Comparison of ENCODE assay signal across 8 cellular contexts in genomic region chr3:87350367-87351199, GRCh38.
A peak's percentile ranks its signal among the peaks of the same experiment; 100 is the strongest.
DNase-seq lines count a peak whose midpoint lies in the region; ATAC-seq, FAIRE-seq and TF ChIP-seq lines count a peak whose summit lies in the region.

No MANE protein-coding gene starts in this region.

- H4K20me1 ChIP-seq in KMS-11 (ENCODE audit: insufficient read depth) (no peaks in the 10 kb centered on the region), SK-N-SH (ENCODE audit: insufficient read depth) (no peaks in the 10 kb centered on the region)

- H3K9ac ChIP-seq in KMS-11 (no peak overlapping the region), SK-N-SH (no peak overlapping the region)

- H3K4me3 ChIP-seq in GM06990 (replicated peaks; ENCODE audit: low read depth, low read length), result no peak overlapping the region
- no peak overlapping the region for H3K4me3 ChIP-seq in KMS-11 (IDR thresholded peaks at IDR 0.05; ENCODE audit: insufficient read depth, low read depth, low read length)
- H3K4me3 ChIP-seq in SK-N-SH (ENCODE audit: low read depth in 2 of 2, low read length in 1 of 2), result no peak overlapping the region; a peak in 1 of 4 replicates
- no peak overlapping the region for H3K4me3 ChIP-seq in esophagus muscularis mucosa

- H3K4me1 Mint-ChIP-seq in naive thymus-derived CD8-positive, alpha-beta T cell, result no peaks in the 10 kb centered on the region

- H3K79me2 ChIP-seq in KMS-11 (ENCODE audit: insufficient read depth, low read depth) (no peaks in the 10 kb centered on the region), SK-N-SH (ENCODE audit: insufficient read depth) (no peaks in the 10 kb centered on the region)

- peak; percentile 82 to 87 for ATAC-seq in naive thymus-derived CD8-positive, alpha-beta T cell

- H3K9me3 ChIP-seq in SK-N-SH, result no peaks in the 10 kb centered on the region
- H3K9me3 ChIP-seq in esophagus muscularis mucosa, result no peaks in the 10 kb centered on the region

- H3F3A ChIP-seq in SK-N-SH (replicated peaks; ENCODE audit: insufficient read depth), result no peaks in the 10 kb centered on the region

- POLR2A ChIA-PET in SK-N-SH (lab: Yijun Ruan, JAX), result no interaction called here
- POLR2A ChIA-PET in naive thymus-derived CD8-positive, alpha-beta T cell (lab: Charles Lee), result no interaction called here

- TF ChIP-seq CTCF in AG09319 (IDR thresholded peaks at IDR 0.05; ENCODE audit: low read depth, low read length) (peak; percentile 90), GM06990 (IDR thresholded peaks at IDR 0.05; ENCODE audit: insufficient read depth, low read length, poor library complexity, severe bottlenecking) (peak; percentile 77), KMS-11 (conservative IDR thresholded peaks at IDR 0.05; ENCODE audit: low read depth, low read length) (peak; percentile 59), SK-N-SH (IDR thresholded peaks at IDR 0.05) (peak; percentile 96), esophagus muscularis mucosa (IDR thresholded peaks at IDR 0.05) (peak in 2 of 3 experiments; percentile 70 to 83)

- no peaks in the 10 kb centered on the region for H3K9me3 Mint-ChIP-seq in naive thymus-derived CD8-positive, alpha-beta T cell

- no peaks in the 10 kb centered on the region for H3K36me3 ChIP-seq in GM06990 (ENCODE audit: control insufficient read depth, insufficient read depth, low read length)
- H3K36me3 ChIP-seq in KMS-11 (ENCODE audit: insufficient read depth), result no peaks in the 10 kb centered on the region
- no peaks in the 10 kb centered on the region for H3K36me3 ChIP-seq in SK-N-SH (replicated peaks in 1 of 2; ENCODE audit: control insufficient read depth in 1 of 2, insufficient read depth in 2 of 2, low read length in 1 of 2)
- no peaks in the 10 kb centered on the region for H3K36me3 ChIP-seq in esophagus muscularis mucosa

- CTCF ChIA-PET in SK-N-SH (lab: Yijun Ruan, JAX), result interaction anchor here (0.6 to 3.8 kb wide), 39 partner anchors 8 to 830 kb away, joined by 3 to 21 read pairs (median 4); no protein-coding TSS in a partner anchor

- intact Hi-C loops in esophagus muscularis mucosa (cut with DNase I), result loop anchor here (5.0 to 10.0 kb wide), 2 partner anchors 652 to 764 kb away; no protein-coding TSS in a partner anchor
- intact Hi-C loops in posterior vena cava (cut with DNase I), result no loop called here

- H3K9me2 ChIP-seq in SK-N-SH, result no peaks in the 10 kb centered on the region

- H3K27me3 Mint-ChIP-seq in naive thymus-derived CD8-positive, alpha-beta T cell, result peaks cover 0 to 10% (median 3%) of the 10 kb centered on the region in 5 donors

- no peak overlapping the region for H2AFZ ChIP-seq in KMS-11 (ENCODE audit: low read depth)
- H2AFZ ChIP-seq in SK-N-SH (ENCODE audit: low read depth), result no peak overlapping the region

- no peak for TF ChIP-seq EP300 in SK-N-SH (IDR thresholded peaks at IDR 0.05; ENCODE audit: borderline replicate concordance in 1 of 2, low read depth in 1 of 2, low read length in 1 of 2)
- TF ChIP-seq EP300 in esophagus muscularis mucosa (IDR thresholded peaks at IDR 0.05), result no peak

- no peak overlapping the region for H3K4me3 Mint-ChIP-seq in naive thymus-derived CD8-positive, alpha-beta T cell

- H3K36me3 Mint-ChIP-seq in naive thymus-derived CD8-positive, alpha-beta T cell, result no peaks in the 10 kb centered on the region

- H3K4me2 ChIP-seq in KMS-11 (no peak overlapping the region), SK-N-SH (no peak overlapping the region)

- DNase-seq in AG09319 (ENCODE audit: extremely low read depth, low read depth), result no peak
- no peak for DNase-seq in GM06990 (ENCODE audit: extremely low read depth, insufficient read length)
- no peak for DNase-seq in H54 (ENCODE audit: insufficient read length, low spot score)
- peak; percentile 46 for DNase-seq in SK-N-SH
- no peak for DNase-seq in esophagus muscularis mucosa (ENCODE audit: extremely low spot score)
- DNase-seq in naive thymus-derived CD8-positive, alpha-beta T cell, result peak in 6 of 10 donors; percentile 15 to 59 (median 41)
- DNase-seq in posterior vena cava (ENCODE audit: low spot score), result no peak

- FAIRE-seq in H54 (lab: Jason Lieb, UNC), result peak; percentile 88

- no peak overlapping the region for H3K27ac Mint-ChIP-seq in naive thymus-derived CD8-positive, alpha-beta T cell

- no peak for TF ChIP-seq POLR2A in H54 (IDR thresholded peaks at IDR 0.05; ENCODE audit: low read depth, low read length)
- TF ChIP-seq POLR2A in esophagus muscularis mucosa (IDR thresholded peaks at IDR 0.05; ENCODE audit: low read depth), result no peak

- H3K4me1 ChIP-seq in KMS-11 (ENCODE audit: low read depth, poor library complexity, severe bottlenecking), result no peaks in the 10 kb centered on the region
- H3K4me1 ChIP-seq in SK-N-SH (ENCODE audit: control insufficient read depth in 1 of 2, insufficient read depth in 2 of 2, low read depth in 1 of 2, low read length in 1 of 2), result no peaks in the 10 kb centered on the region; a peak in 1 of 4 replicates
- no peaks in the 10 kb centered on the region for H3K4me1 ChIP-seq in esophagus muscularis mucosa

- H3K27me3 ChIP-seq in GM06990 (replicated peaks; ENCODE audit: control insufficient read depth, insufficient read depth, low read length) (no peaks in the 10 kb centered on the region), KMS-11 (ENCODE audit: insufficient read depth, low read depth) (no peaks in the 10 kb centered on the region), SK-N-SH (ENCODE audit: insufficient read depth) (peaks cover 13% of the 10 kb centered on the region; the same call in 1 of the 2 replicates), esophagus muscularis mucosa (no peaks in the 10 kb centered on the region)

- H3K27ac ChIP-seq in KMS-11, result no peak overlapping the region
- H3K27ac ChIP-seq in SK-N-SH (ENCODE audit: low read depth in 2 of 2, low read length in 1 of 2), result no peak overlapping the region
- no peak overlapping the region for H3K27ac ChIP-seq in esophagus muscularis mucosa (replicated peaks in 1 of 4)

- TF ChIP-seq RAD21 in SK-N-SH (IDR thresholded peaks at IDR 0.05; ENCODE audit: low read length), result peak; percentile 68

- WGBS in SK-N-SH (ENCODE audit: low lambda C conversion rate), result 7% methylated on average over 9 of the region's 9 CpGs
- WGBS in esophagus muscularis mucosa, result 19% methylated on average over 9 of the region's 9 CpGs

TF ChIP-seq in SK-N-SH, 30 proteins besides CTCF, POLR2A, EP300 and RAD21:
- TF ChIP-seq MXI1 (IDR thresholded peaks at IDR 0.05; ENCODE audit: low read depth, low read length), result no peak
- TF ChIP-seq SMC3 (IDR thresholded peaks at IDR 0.05; ENCODE audit: low read depth, low read length), result peak; percentile 65

Comparison
In these comparisons a context has a peak if more than half of its experiments do, and no peak if none do; other contexts are left out.
1. DNase-seq: peak in SK-N-SH (single experiment) and naive thymus-derived CD8-positive, alpha-beta T cell (6 of 10); none in AG09319 (single experiment), GM06990 (single experiment), H54 (single experiment), esophagus muscularis mucosa (single experiment) and posterior vena cava (single experiment).
2. Peak in every context shown above with its lines, with median percentiles within 50 percentile points of each other: CTCF ChIP-seq.